In genomic region chr16:14501331-14502255, GRCh38 we compare ENCODE assay signal across 1 cellular context.
TF ChIP-seq lines count a peak whose summit lies in the region.

No MANE protein-coding gene starts in this region.

TF ChIP-seq in HEK293, 187 proteins besides CTCF, POLR2A, EP300 and RAD21 (continued from another document and continues in another):
- TF ChIP-seq ZFP41 (tag by site-specific recombination; IDR thresholded peaks at IDR 0.05; ENCODE audit: borderline replicate concordance), result no peak
- TF ChIP-seq ZNF324 (tag by site-specific recombination; IDR thresholded peaks at IDR 0.05), result no peak
- no peak for TF ChIP-seq ZNF701 (tag by site-specific recombination; IDR thresholded peaks at IDR 0.05)
- TF ChIP-seq ZNF514 (tag by site-specific recombination; IDR thresholded peaks at IDR 0.05), result no peak
- no peak for TF ChIP-seq ZNF23 (tag by site-specific recombination; IDR thresholded peaks at IDR 0.05; ENCODE audit: borderline replicate concordance)
- TF ChIP-seq MZF1 (tag by site-specific recombination; IDR thresholded peaks at IDR 0.05; ENCODE audit: borderline replicate concordance), result peak; percentile 87
- TF ChIP-seq, protein P1, sequence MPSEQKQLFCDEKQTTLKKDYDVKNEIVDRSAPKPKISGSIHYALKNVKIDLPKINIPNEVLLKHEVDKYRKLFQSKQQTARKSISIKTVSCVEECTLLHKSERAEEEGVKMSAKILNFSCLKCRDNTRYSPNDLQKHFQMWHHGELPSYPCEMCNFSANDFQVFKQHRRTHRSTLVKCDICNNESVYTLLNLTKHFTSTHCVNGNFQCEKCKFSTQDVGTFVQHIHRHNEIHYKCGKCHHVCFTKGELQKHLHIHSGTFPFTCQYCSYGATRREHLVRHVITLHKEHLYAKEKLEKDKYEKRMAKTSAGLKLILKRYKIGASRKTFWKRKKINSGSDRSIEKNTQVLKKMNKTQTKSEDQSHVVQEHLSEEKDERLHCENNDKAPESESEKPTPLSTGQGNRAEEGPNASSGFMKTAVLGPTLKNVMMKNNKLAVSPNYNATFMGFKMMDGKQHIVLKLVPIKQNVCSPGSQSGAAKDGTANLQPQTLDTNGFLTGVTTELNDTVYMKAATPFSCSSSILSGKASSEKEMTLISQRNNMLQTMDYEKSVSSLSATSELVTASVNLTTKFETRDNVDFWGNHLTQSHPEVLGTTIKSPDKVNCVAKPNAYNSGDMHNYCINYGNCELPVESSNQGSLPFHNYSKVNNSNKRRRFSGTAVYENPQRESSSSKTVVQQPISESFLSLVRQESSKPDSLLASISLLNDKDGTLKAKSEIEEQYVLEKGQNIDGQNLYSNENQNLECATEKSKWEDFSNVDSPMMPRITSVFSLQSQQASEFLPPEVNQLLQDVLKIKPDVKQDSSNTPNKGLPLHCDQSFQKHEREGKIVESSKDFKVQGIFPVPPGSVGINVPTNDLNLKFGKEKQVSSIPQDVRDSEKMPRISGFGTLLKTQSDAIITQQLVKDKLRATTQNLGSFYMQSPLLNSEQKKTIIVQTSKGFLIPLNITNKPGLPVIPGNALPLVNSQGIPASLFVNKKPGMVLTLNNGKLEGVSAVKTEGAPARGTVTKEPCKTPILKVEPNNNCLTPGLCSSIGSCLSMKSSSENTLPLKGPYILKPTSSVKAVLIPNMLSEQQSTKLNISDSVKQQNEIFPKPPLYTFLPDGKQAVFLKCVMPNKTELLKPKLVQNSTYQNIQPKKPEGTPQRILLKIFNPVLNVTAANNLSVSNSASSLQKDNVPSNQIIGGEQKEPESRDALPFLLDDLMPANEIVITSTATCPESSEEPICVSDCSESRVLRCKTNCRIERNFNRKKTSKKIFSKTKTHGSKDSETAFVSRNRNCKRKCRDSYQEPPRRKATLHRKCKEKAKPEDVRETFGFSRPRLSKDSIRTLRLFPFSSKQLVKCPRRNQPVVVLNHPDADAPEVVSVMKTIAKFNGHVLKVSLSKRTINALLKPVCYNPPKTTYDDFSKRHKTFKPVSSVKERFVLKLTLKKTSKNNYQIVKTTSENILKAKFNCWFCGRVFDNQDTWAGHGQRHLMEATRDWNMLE (tag by site-specific recombination; conservative IDR thresholded peaks at IDR 0.05; ENCODE audit: low read depth), result no peak
- peak; percentile 54; the same call in 1 of the 2 replicates for TF ChIP-seq ZNF18 (tag by site-specific recombination; IDR thresholded peaks at IDR 0.05)
- no peak for TF ChIP-seq SETDB1 (IDR thresholded peaks at IDR 0.05; ENCODE audit: insufficient read length, low read length)
- peak; percentile 73 for TF ChIP-seq ZBTB8A (tag by site-specific recombination; IDR thresholded peaks at IDR 0.05)
- TF ChIP-seq YY2 (tag by site-specific recombination; IDR thresholded peaks at IDR 0.05), result peak; percentile 61
- TF ChIP-seq, protein P2, sequence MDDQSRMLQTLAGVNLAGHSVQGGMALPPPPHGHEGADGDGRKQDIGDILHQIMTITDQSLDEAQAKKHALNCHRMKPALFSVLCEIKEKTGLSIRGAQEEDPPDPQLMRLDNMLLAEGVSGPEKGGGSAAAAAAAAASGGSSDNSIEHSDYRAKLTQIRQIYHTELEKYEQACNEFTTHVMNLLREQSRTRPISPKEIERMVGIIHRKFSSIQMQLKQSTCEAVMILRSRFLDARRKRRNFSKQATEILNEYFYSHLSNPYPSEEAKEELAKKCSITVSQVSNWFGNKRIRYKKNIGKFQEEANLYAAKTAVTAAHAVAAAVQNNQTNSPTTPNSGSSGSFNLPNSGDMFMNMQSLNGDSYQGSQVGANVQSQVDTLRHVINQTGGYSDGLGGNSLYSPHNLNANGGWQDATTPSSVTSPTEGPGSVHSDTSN (CRISPR knock-in tag; IDR thresholded peaks at IDR 0.05), result no peak
- TF ChIP-seq, protein P3, sequence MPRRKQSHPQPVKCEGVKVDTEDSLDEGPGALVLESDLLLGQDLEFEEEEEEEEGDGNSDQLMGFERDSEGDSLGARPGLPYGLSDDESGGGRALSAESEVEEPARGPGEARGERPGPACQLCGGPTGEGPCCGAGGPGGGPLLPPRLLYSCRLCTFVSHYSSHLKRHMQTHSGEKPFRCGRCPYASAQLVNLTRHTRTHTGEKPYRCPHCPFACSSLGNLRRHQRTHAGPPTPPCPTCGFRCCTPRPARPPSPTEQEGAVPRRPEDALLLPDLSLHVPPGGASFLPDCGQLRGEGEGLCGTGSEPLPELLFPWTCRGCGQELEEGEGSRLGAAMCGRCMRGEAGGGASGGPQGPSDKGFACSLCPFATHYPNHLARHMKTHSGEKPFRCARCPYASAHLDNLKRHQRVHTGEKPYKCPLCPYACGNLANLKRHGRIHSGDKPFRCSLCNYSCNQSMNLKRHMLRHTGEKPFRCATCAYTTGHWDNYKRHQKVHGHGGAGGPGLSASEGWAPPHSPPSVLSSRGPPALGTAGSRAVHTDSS (tag by site-specific recombination; IDR thresholded peaks at IDR 0.05), result no peak
- TF ChIP-seq ZNF214 (tag by site-specific recombination; IDR thresholded peaks at IDR 0.05; ENCODE audit: borderline replicate concordance), result no peak
- no peak for TF ChIP-seq ZNF132 (tag by site-specific recombination; IDR thresholded peaks at IDR 0.05; ENCODE audit: borderline replicate concordance)
- no peak for TF ChIP-seq KLF16 (tag by site-specific recombination; IDR thresholded peaks at IDR 0.05)
- no peak for TF ChIP-seq ZNF747 (tag by site-specific recombination; IDR thresholded peaks at IDR 0.05)
- TF ChIP-seq ZNF121 (tag by site-specific recombination; IDR thresholded peaks at IDR 0.05), result no peak
- TF ChIP-seq ZBTB44 (tag by site-specific recombination; IDR thresholded peaks at IDR 0.05), result no peak
- peak; percentile 91 for TF ChIP-seq ZNF362 (tag by site-specific recombination; IDR thresholded peaks at IDR 0.05)
- TF ChIP-seq BCL11B (tag by site-specific recombination; IDR thresholded peaks at IDR 0.05; ENCODE audit: low read depth), result no peak
- peak; percentile 91 for TF ChIP-seq SP7 (tag by site-specific recombination; IDR thresholded peaks at IDR 0.05)
- TF ChIP-seq ZNF341 (tag by site-specific recombination; IDR thresholded peaks at IDR 0.05; ENCODE audit: low read depth), result no peak
- TF ChIP-seq ZFP37 (tag by site-specific recombination; IDR thresholded peaks at IDR 0.05), result peak; percentile 36; the same call in 1 of the 2 replicates
- TF ChIP-seq ZNF10 (tag by site-specific recombination; IDR thresholded peaks at IDR 0.05), result peak; percentile 84
- TF ChIP-seq MEIS1 (CRISPR knock-in tag; IDR thresholded peaks at IDR 0.05; ENCODE audit: borderline replicate concordance), result no peak
- TF ChIP-seq ZXDB (tag by site-specific recombination; IDR thresholded peaks at IDR 0.05), result 0 out of 2 replicates have a peak, but pooled peaks have one; percentile 22
- TF ChIP-seq ZNF391 (tag by site-specific recombination; IDR thresholded peaks at IDR 0.05; ENCODE audit: borderline replicate concordance, low read depth), result no peak
- TF ChIP-seq ZNF416 (tag by site-specific recombination; IDR thresholded peaks at IDR 0.05), result no peak
- no peak for TF ChIP-seq ZNF624 (tag by site-specific recombination; IDR thresholded peaks at IDR 0.05)
- TF ChIP-seq EGR2 (tag by site-specific recombination; IDR thresholded peaks at IDR 0.05; ENCODE audit: low read depth), result peak; percentile 80; the same call in 1 of the 2 replicates
- TF ChIP-seq RBAK (tag by site-specific recombination; IDR thresholded peaks at IDR 0.05), result no peak
- TF ChIP-seq ZNF16 (tag by site-specific recombination; IDR thresholded peaks at IDR 0.05; ENCODE audit: low read depth), result no peak
- peak; percentile 82 for TF ChIP-seq ZFHX2 (tag by site-specific recombination; conservative IDR thresholded peaks at IDR 0.05)
- no peak for TF ChIP-seq GLIS2 (tag by site-specific recombination; IDR thresholded peaks at IDR 0.05)
- TF ChIP-seq, protein P4, sequence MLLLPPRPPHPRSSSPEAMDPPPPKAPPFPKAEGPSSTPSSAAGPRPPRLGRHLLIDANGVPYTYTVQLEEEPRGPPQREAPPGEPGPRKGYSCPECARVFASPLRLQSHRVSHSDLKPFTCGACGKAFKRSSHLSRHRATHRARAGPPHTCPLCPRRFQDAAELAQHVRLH (tag by site-specific recombination; IDR thresholded peaks at IDR 0.05), result no peak; the same call in none of the 2 replicates
- no peak for TF ChIP-seq HOXC10 (CRISPR knock-in tag; IDR thresholded peaks at IDR 0.05)
- no peak for TF ChIP-seq PRDM4 (tag by site-specific recombination; IDR thresholded peaks at IDR 0.05)
- TF ChIP-seq ZBTB20 (tag by site-specific recombination; IDR thresholded peaks at IDR 0.05), result no peak
- TF ChIP-seq ZNF677 (tag by site-specific recombination; IDR thresholded peaks at IDR 0.05), result no peak
- no peak for TF ChIP-seq ZNF280C (tag by site-specific recombination; IDR thresholded peaks at IDR 0.05)
- TF ChIP-seq ZFP69B (tag by site-specific recombination; IDR thresholded peaks at IDR 0.05), result 0 out of 2 replicates have a peak, but pooled peaks have one; percentile 22
- TF ChIP-seq, protein P5, sequence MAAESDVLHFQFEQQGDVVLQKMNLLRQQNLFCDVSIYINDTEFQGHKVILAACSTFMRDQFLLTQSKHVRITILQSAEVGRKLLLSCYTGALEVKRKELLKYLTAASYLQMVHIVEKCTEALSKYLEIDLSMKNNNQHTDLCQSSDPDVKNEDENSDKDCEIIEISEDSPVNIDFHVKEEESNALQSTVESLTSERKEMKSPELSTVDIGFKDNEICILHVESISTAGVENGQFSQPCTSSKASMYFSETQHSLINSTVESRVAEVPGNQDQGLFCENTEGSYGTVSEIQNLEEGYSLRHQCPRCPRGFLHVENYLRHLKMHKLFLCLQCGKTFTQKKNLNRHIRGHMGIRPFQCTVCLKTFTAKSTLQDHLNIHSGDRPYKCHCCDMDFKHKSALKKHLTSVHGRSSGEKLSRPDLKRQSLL (tag by site-specific recombination; IDR thresholded peaks at IDR 0.05), result no peak
- TF ChIP-seq ZNF211 (tag by site-specific recombination; IDR thresholded peaks at IDR 0.05; ENCODE audit: low read depth), result no peak
- peak; percentile 36; the same call in 1 of the 2 replicates for TF ChIP-seq ZNF629 (tag by site-specific recombination; IDR thresholded peaks at IDR 0.05)
- no peak for TF ChIP-seq ZNF830 (tag by site-specific recombination; IDR thresholded peaks at IDR 0.05; ENCODE audit: low read depth)
- no peak for TF ChIP-seq ZBTB7A (tag by site-specific recombination; IDR thresholded peaks at IDR 0.05; ENCODE audit: low read depth)
- no peak for TF ChIP-seq REPIN1 (tag by site-specific recombination; IDR thresholded peaks at IDR 0.05; ENCODE audit: low read depth)
